In genomic region chr5:95797301-95797700, GRCh38 we compare ENCODE assay signal across 29 cellular contexts.
"Had no signal": no experiment of that assay in that cellular context is flagged by ENCODE, and none has a peak within 500 bp of the region (broad histone marks: within the 10 kb centered on the region; RNA-seq: fewer than 3 reads in every experiment).

No MANE protein-coding gene starts in this region.

- H3K4me1 ChIP-seq: sigmoid colon, thyroid gland, upper lobe of right lung, uterus had no signal

- DNase-seq: naive thymus-derived CD8-positive, alpha-beta T cell; nephron progenitor cell; nucleus accumbens; posterior cingulate gyrus; psoas muscle; right cardiac atrium; right lobe of liver; sigmoid colon; small intestine; stimulated activated CD4-positive, alpha-beta T cell treated with anti-CD3 and anti-CD28 coated beads, Interleukin-15, amount 100 ng/mL, for 24 hours; stimulated activated CD4-positive, alpha-beta T cell treated with anti-CD3 and anti-CD28 coated beads, Interleukin-2, amount 100 ng/mL, for 24 hours; stimulated activated CD4-positive, alpha-beta T cell treated with anti-CD3 and anti-CD28 coated beads, Interleukin-2, amount 100 ng/mL, for 48 hours; stimulated activated CD4-positive, alpha-beta T cell treated with anti-CD3 and anti-CD28 coated beads, Interleukin-4, amount 100 ng/mL, for 24 hours; stimulated activated naive B cell treated with anti-CD40 and anti-IgM and Interleukin-4, amounts not matched to agents 10 μg/mL and 1 μg/mL and 100 μg/mL, for 72 hours; stimulated activated naive CD4-positive, alpha-beta T cell treated with Interleukin-2 at 50 U/mL for 16 hours; stomach; thyroid gland; upper lobe of right lung; uterus had no signal

- H3K4me1 Mint-ChIP-seq: naive thymus-derived CD8-positive, alpha-beta T cell; stimulated activated effector memory CD8-positive, alpha-beta T cell treated with anti-CD3 and anti-CD28 coated beads, Interleukin-12 subunit alpha, Interleukin-12 subunit beta, amount 100 ng/mL, for 72 hours; stimulated activated naive B cell treated with anti-CD40 and anti-IgM and Interleukin-4, amounts not matched to agents 10 μg/mL and 1 μg/mL and 100 μg/mL, for 72 hours had no signal

- ATAC-seq: naive thymus-derived CD8-positive, alpha-beta T cell; natural killer cell treated with Interleukin-12 subunit alpha and Interleukin-12 subunit beta and Interleukin-15 and Interleukin-18, amount 100 ng/mL, for 72 hours; psoas muscle; right cardiac atrium; right lobe of liver; stimulated activated effector memory CD8-positive, alpha-beta T cell treated with anti-CD3 and anti-CD28 coated beads, Interleukin-12 subunit alpha, Interleukin-12 subunit beta, amount 100 ng/mL, for 72 hours; stimulated activated naive B cell treated with anti-CD40 and anti-IgM and Interleukin-4, amounts not matched to agents 10 μg/mL and 1 μg/mL and 100 μg/mL, for 72 hours; upper lobe of right lung had no signal

- H3K27ac Mint-ChIP-seq: nephron progenitor cell; progenitor cell of endocrine pancreas; stimulated activated effector memory CD8-positive, alpha-beta T cell treated with anti-CD3 and anti-CD28 coated beads, Interleukin-12 subunit alpha, Interleukin-12 subunit beta, amount 100 ng/mL, for 72 hours; stimulated activated naive B cell treated with anti-CD40 and anti-IgM and Interleukin-4, amounts not matched to agents 10 μg/mL and 1 μg/mL and 100 μg/mL, for 72 hours; stimulated activated naive CD8-positive, alpha-beta T cell treated with anti-CD3 and anti-CD28 coated beads, Interleukin-15, Interleukin-2, amounts not matched to agents 100 ng/mL and 50 ng/mL, for 24 hours; type B pancreatic cell had no signal

- H3K36me3 ChIP-seq: thoracic aorta, upper lobe of right lung, uterus had no signal

- H3K36me3 Mint-ChIP-seq: naive thymus-derived CD8-positive, alpha-beta T cell; stimulated activated effector memory CD8-positive, alpha-beta T cell treated with anti-CD3 and anti-CD28 coated beads, Interleukin-12 subunit alpha, Interleukin-12 subunit beta, amount 100 ng/mL, for 72 hours had no signal

- H3K4me3 ChIP-seq: psoas muscle, right lobe of liver, sigmoid colon, stomach, thoracic aorta, thyroid gland, tibial nerve, upper lobe of right lung, uterus had no signal

- FAIRE-seq: small intestine had no signal

- H3K9me3 Mint-ChIP-seq: naive thymus-derived CD8-positive, alpha-beta T cell; natural killer cell treated with Interleukin-12 subunit alpha and Interleukin-12 subunit beta and Interleukin-15 and Interleukin-18, amount 100 ng/mL, for 72 hours; nephron progenitor cell; stimulated activated effector memory CD8-positive, alpha-beta T cell treated with anti-CD3 and anti-CD28 coated beads, Interleukin-12 subunit alpha, Interleukin-12 subunit beta, amount 100 ng/mL, for 72 hours; stimulated activated naive B cell treated with anti-CD40 and anti-IgM and Interleukin-4, amounts not matched to agents 10 μg/mL and 1 μg/mL and 100 μg/mL, for 72 hours; stimulated activated naive CD8-positive, alpha-beta T cell treated with anti-CD3 and anti-CD28 coated beads, Interleukin-15, Interleukin-2, amounts not matched to agents 100 ng/mL and 50 ng/mL, for 24 hours had no signal

- H2AFZ ChIP-seq: parathyroid adenoma had no signal

- H3K79me2 ChIP-seq: parathyroid adenoma had no signal

- H3K9ac ChIP-seq: parathyroid adenoma had no signal

- H3K9me3 ChIP-seq: neutrophil, psoas muscle, right lobe of liver, sigmoid colon, stomach, thoracic aorta, thyroid gland, tibial nerve, upper lobe of right lung, uterus had no signal

- H3K27ac ChIP-seq: parathyroid adenoma, psoas muscle, right lobe of liver, sigmoid colon, stomach, thoracic aorta, thyroid gland, tibial nerve, upper lobe of right lung, uterus had no signal

- H3K27me3 Mint-ChIP-seq: naive thymus-derived CD8-positive, alpha-beta T cell; natural killer cell treated with Interleukin-12 subunit alpha and Interleukin-12 subunit beta and Interleukin-15 and Interleukin-18, amount 100 ng/mL, for 72 hours; progenitor cell of endocrine pancreas; stimulated activated naive B cell treated with anti-CD40 and anti-IgM and Interleukin-4, amounts not matched to agents 10 μg/mL and 1 μg/mL and 100 μg/mL, for 72 hours; stimulated activated naive CD8-positive, alpha-beta T cell treated with anti-CD3 and anti-CD28 coated beads, Interleukin-15, Interleukin-2, amounts not matched to agents 100 ng/mL and 50 ng/mL, for 24 hours; type B pancreatic cell had no signal

- H3K4me3 Mint-ChIP-seq: naive thymus-derived CD8-positive, alpha-beta T cell; natural killer cell treated with Interleukin-12 subunit alpha and Interleukin-12 subunit beta and Interleukin-15 and Interleukin-18, amount 100 ng/mL, for 72 hours; nephron progenitor cell; neural crest cell; stimulated activated effector memory CD8-positive, alpha-beta T cell treated with anti-CD3 and anti-CD28 coated beads, Interleukin-12 subunit alpha, Interleukin-12 subunit beta, amount 100 ng/mL, for 72 hours; stimulated activated naive B cell treated with anti-CD40 and anti-IgM and Interleukin-4, amounts not matched to agents 10 μg/mL and 1 μg/mL and 100 μg/mL, for 72 hours; stimulated activated naive CD8-positive, alpha-beta T cell treated with anti-CD3 and anti-CD28 coated beads, Interleukin-15, Interleukin-2, amounts not matched to agents 100 ng/mL and 50 ng/mL, for 24 hours; type B pancreatic cell had no signal

- H3K27me3 ChIP-seq: neutrophil, right lobe of liver, sigmoid colon, stomach, thyroid gland, tibial nerve, upper lobe of right lung, uterus had no signal
